In the genomic region with DNA sequence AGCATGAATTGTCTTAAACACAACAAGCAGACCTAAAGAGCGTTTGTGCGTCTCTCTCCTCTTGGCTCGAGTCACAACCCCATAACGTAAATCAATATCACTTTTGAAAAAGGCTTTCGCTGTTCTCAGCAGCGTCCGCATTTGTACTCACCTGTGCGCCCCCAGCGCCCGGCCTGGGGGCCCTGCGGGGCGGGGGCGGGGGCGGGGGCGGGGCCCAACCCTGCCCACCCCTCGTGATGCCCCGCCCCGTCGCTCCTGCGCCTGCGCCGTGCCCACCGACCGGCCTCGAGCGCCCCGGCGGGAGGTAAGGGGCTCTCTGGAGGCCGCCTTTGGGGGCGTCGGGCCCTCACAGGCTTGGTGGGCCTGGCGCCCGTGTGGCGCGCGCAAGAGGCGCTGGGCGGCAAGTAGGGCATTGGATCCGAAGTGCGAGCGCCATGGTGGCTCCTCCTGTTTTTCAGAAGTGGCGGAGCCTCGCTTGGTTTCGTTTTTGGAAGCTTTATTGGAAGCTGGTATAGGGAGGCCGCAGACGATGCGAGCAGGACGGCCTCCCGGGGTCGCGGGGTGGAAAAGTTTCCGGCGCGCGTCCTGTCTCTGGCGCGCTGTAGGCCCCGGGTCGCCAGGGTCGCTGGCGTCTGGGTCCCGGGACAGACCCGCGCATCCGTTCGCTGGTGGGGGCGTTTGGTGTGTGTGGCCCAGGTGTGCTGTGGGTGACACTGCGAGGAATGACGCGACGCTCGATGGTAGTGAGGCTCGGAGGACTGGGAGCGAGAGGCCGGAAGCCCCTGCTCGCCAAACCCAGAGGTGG, we compare ENCODE assay signal across 8 cellular contexts. TPM values are rescaled to one million over a fixed set of nuclear protein-coding genes. Genes with fewer than 3 reads are reported as not detected.
A peak's percentile ranks its signal among the peaks of the same experiment; 100 is the strongest.
DNase-seq lines count a peak whose midpoint lies in the region; ATAC-seq and TF ChIP-seq lines count a peak whose summit lies in the region.

A gene (plus strand): TSS at position 252 of the 805 bp plus-strand sequence. CDS start 8,586 bp downstream, outside the sequence.

- H3K4me1 ChIP-seq in mammary epithelial cell (ENCODE audit: insufficient read depth, low read length) (peaks cover 12% of the 10 kb centered on the region), spleen (peaks cover 6 to 32% (median 20%) of the 10 kb centered on the region in 6 donors)

- H3K4me1 Mint-ChIP-seq in immature natural killer cell: peaks cover 21 to 36% of the 10 kb centered on the region in 2 donors

- no peaks in the 10 kb centered on the region for H3K9me3 Mint-ChIP-seq in immature natural killer cell

- in situ Hi-C loops in mammary epithelial cell (cut with MboI; ENCODE audit: low sequenced_read_pairs in 2 of 2): loop anchor here in 1 of 2 donors (25.0 kb wide), 1 partner anchor 94 kb away; a partner anchor contains a TSS

- H3K9ac ChIP-seq in mammary epithelial cell (ENCODE audit: insufficient read depth, low read length): peak within 1 kb of the TSS; percentile 93

- H3K36me3 ChIP-seq in mammary epithelial cell (ENCODE audit: insufficient read depth, low read length) (no peaks in the 10 kb centered on the region), spleen (peaks cover 0 to 8% (median 0%) of the 10 kb centered on the region in 6 donors)

- peak within 1 kb of the TSS; percentile 97 for H2AFZ ChIP-seq in mammary epithelial cell (ENCODE audit: low read depth, low read length)

- no peaks in the 10 kb centered on the region for H3K9me3 ChIP-seq in mammary epithelial cell (replicated peaks; ENCODE audit: insufficient read depth, low read length)
- no peaks in the 10 kb centered on the region for H3K9me3 ChIP-seq in spleen

- peak within 1 kb of the TSS; percentile 96 to 99 (median 98) for H3K27ac Mint-ChIP-seq in immature natural killer cell

- peak; percentile 85 for ATAC-seq in HG02981 (IDR thresholded peaks at IDR 0.05; ENCODE audit: unreplicated experiment)

- no peaks in the 10 kb centered on the region for H3K27me3 ChIP-seq in mammary epithelial cell (ENCODE audit: insufficient read depth, low read length)
- H3K27me3 ChIP-seq in spleen (replicated peaks in 1 of 7): no peaks in the 10 kb centered on the region

- dilution Hi-C loops in mammary epithelial cell (cut with HindIII; ENCODE audit: low sequenced_read_pairs): no loop called here

- H3K4me2 ChIP-seq in mammary epithelial cell (ENCODE audit: insufficient read depth, low read depth, low read length): peak within 1 kb of the TSS; percentile 90

- intact Hi-C loops in mammary epithelial cell (cut with micrococcal nuclease) (loop anchor here (2.0 to 5.0 kb wide), 2 partner anchors 84 to 99 kb away; no protein-coding TSS in a partner anchor), spleen (cut with DNase I; ENCODE audit: low total_unique reads) (no loop called here)

- peak within 1 kb of the TSS; percentile 78 for H3K27ac ChIP-seq in mammary epithelial cell (ENCODE audit: insufficient read depth, low read depth, low read length)
- H3K27ac ChIP-seq in spleen: peak within 1 kb of the TSS; percentile 96 to 99 (median 98)

- H3K4me3 ChIP-seq in WI38 (ENCODE audit: low read depth, low read length): peak within 1 kb of the TSS; percentile 90
- peak within 1 kb of the TSS; percentile 89 to 96 (median 92) for H3K4me3 ChIP-seq in mammary epithelial cell (replicated peaks in 1 of 3; ENCODE audit: insufficient read depth in 1 of 3, low read depth in 2 of 3, low read length in 3 of 3)
- H3K4me3 ChIP-seq in spleen: peak within 1 kb of the TSS; percentile 67 to 86 (median 79)

- H3K36me3 Mint-ChIP-seq in immature natural killer cell: peaks cover 0 to 8% (median 0%) of the 10 kb centered on the region in 3 donors

- 0% methylated on average over 18 of the region's 76 CpGs for WGBS in mammary epithelial cell (ENCODE audit: low coverage, missing lambda C conversion rate)
- WGBS in spleen, 5 donors: 0 to 1% (median 0%) methylated on average over 8 to 76 of the region's 76 CpGs

- peak within 1 kb of the TSS; percentile 96 to 100 (median 97) for H3K4me3 Mint-ChIP-seq in immature natural killer cell

- peak; percentile 10 to 63 (median 41) for TF ChIP-seq POLR2A in spleen (IDR thresholded peaks at IDR 0.05)

- H4K20me1 ChIP-seq in mammary epithelial cell (ENCODE audit: insufficient read depth, low read length): no peaks in the 10 kb centered on the region

- no peak for TF ChIP-seq CTCF in WI38 (IDR thresholded peaks at IDR 0.05; ENCODE audit: low read depth, low read length)
- TF ChIP-seq CTCF in mammary epithelial cell (conservative IDR thresholded peaks at IDR 0.05 in 1 of 2, IDR thresholded peaks at IDR 0.05 in 1 of 2; ENCODE audit: extremely low read depth in 1 of 2, insufficient read depth in 1 of 2, low read depth in 1 of 2, low read length in 2 of 2): no peak
- TF ChIP-seq CTCF in spleen (IDR thresholded peaks at IDR 0.05 in 8 of 11, conservative IDR thresholded peaks at IDR 0.05 in 3 of 11): no peak

- CTCF ChIA-PET in mammary epithelial cell (lab: Charles Lee; ENCODE audit: low non-redundant PET): interaction anchor here (0.7 kb wide), 1 partner anchor 83 kb away, joined by 4 read pairs; no protein-coding TSS in a partner anchor

- H3K27me3 Mint-ChIP-seq in immature natural killer cell (ENCODE audit: low read depth in 3 of 3): peaks cover 7 to 15% (median 10%) of the 10 kb centered on the region in 3 donors

- peaks cover 37% of the 10 kb centered on the region for H3K79me2 ChIP-seq in mammary epithelial cell (ENCODE audit: insufficient read depth, low read length)

- BruUV-seq in mammary epithelial cell (replicated peaks; lab: Mats Ljungman, UMichigan): TSS peak; percentile 26

- DNase-seq in SKM-1 (lab: John Stamatoyannopoulos, UW; ENCODE audit: unreplicated experiment): peak; percentile 32
- no peak for DNase-seq in SKM-1 treated with dmso at 0.1 percent for 144 hours (lab: John Stamatoyannopoulos, UW; ENCODE audit: unreplicated experiment)
- DNase-seq in NCI-H2107 (lab: John Stamatoyannopoulos, UW): peak; percentile 66
- DNase-seq in mammary epithelial cell: peak; percentile 82
- DNase-seq in immature natural killer cell: peak; percentile 85 to 87 (median 87)
- peak; percentile 94 for DNase-seq in spleen

RNA-seq across cellular contexts. Expression of the gene that starts here (rescaled TPM):
- total RNA-seq in mammary epithelial cell: 10 to 100 TPM; 22.0 to 32.1 TPM
- polyA plus RNA-seq in mammary epithelial cell: 5.6 TPM
- polyA minus RNA-seq in mammary epithelial cell: 2.1 TPM
- polyA plus RNA-seq in immature natural killer cell: 10 to 100 TPM; 17.3 to 28.5 (median 18.8) TPM
- 10 to 100 TPM; 36.0 to 52.1 (median 41.2) TPM for total RNA-seq in spleen
- 1 to 10 TPM; 3.1 to 6.5 (median 3.4) TPM for polyA plus RNA-seq in spleen
